13 cellular contexts compared by ENCODE assay signal in genomic region chr5:55437452-55437851, GRCh38.
DNase-seq lines count a peak whose midpoint lies in the region; ATAC-seq and TF ChIP-seq lines count a peak whose summit lies in the region.
"Had no signal": no experiment of that assay in that cellular context is flagged by ENCODE, and none has a peak within 500 bp of the region (broad histone marks: within the 10 kb centered on the region; RNA-seq: fewer than 3 reads in every experiment).

No MANE protein-coding gene starts in this region.

- H3K79me2 ChIP-seq in hepatocyte: peaks cover 3% of the 10 kb centered on the region

- CTCF ChIA-PET in HEK293 (lab: Yijun Ruan, JAX): interaction anchor here (1.0 kb wide), 1 partner anchor 254 kb away, joined by 3 read pairs; no protein-coding TSS in a partner anchor

- TF ChIP-seq CTCF in HEK293 (tag by site-specific recombination; IDR thresholded peaks at IDR 0.05) (no peak), hepatocyte (IDR thresholded peaks at IDR 0.05; ENCODE audit: poor library complexity) (no peak)

- H3K4me2 ChIP-seq in hepatocyte: peak overlapping the region; percentile 41

- H3K4me3 ChIP-seq in HEK293 (ENCODE audit: low read depth, low read length) (no peak overlapping the region), hepatocyte (no peak overlapping the region), skin epidermis (no peak overlapping the region)

- 63% methylated on average over 1 of the region's 1 CpG for WGBS in hepatocyte (ENCODE audit: low lambda C conversion rate, missing lambda C conversion rate)

- no peak for ATAC-seq in HG02759 (IDR thresholded peaks at IDR 0.05; ENCODE audit: unreplicated experiment)

- no peaks in the 10 kb centered on the region for H4K20me1 ChIP-seq in hepatocyte (ENCODE audit: insufficient read depth, poor library complexity, severe bottlenecking)

- no peaks in the 10 kb centered on the region for H3K27me3 ChIP-seq in hepatocyte

- H2AFZ ChIP-seq in hepatocyte: no peak overlapping the region

- H3K9me2 ChIP-seq in hepatocyte (replicated peaks; ENCODE audit: insufficient read depth): no peaks in the 10 kb centered on the region

- POLR2A ChIA-PET in HEK293 (lab: Yijun Ruan, JAX): no interaction called here

- H3K36me3 ChIP-seq in HEK293 (ENCODE audit: control insufficient read depth in 2 of 2, insufficient read depth in 1 of 2, low read length in 2 of 2) (peaks cover 0 to 5% of the 10 kb centered on the region in 2 experiments; a peak in 1 of 3 replicates), hepatocyte (replicated peaks; ENCODE audit: insufficient read depth, low read depth) (no peaks in the 10 kb centered on the region)

- DNase-seq in amniotic epithelial cell (ENCODE audit: low read depth) (peak; percentile 36), hepatocyte (ENCODE audit: low spot score) (no peak), NCI-H2107 treated with DMSO at 0.1 percent for 48 hours (lab: John Stamatoyannopoulos, UW; ENCODE audit: unreplicated experiment) (no peak), hypothalamus (lab: John Stamatoyannopoulos, UW) (no peak), islet precursor cell (no peak)
- DNase-seq: activated CD4-positive, alpha-beta T cell treated with anti-CD3 and anti-CD28 coated beads for 36 hours; activated naive CD4-positive, alpha-beta T cell; NCI-H1694; stimulated activated CD4-positive, alpha-beta T cell treated with anti-CD3 and anti-CD28 coated beads, Interleukin-15, amount 100 ng/mL, for 24 hours; stimulated activated naive CD8-positive, alpha-beta T cell treated with anti-CD3 and anti-CD28 coated beads, Interleukin-15, amount 100 ng/mL, for 72 hours had no signal

- peak overlapping the region; percentile 69 for H3K27ac ChIP-seq in HEK293 (ENCODE audit: extremely low read depth, low read depth, low read length)
- H3K27ac ChIP-seq in hepatocyte: peak overlapping the region; percentile 77
- H3K27ac ChIP-seq in skin epidermis: peak overlapping the region in 18 of 21 experiments; percentile 47 to 86 (median 72)

- peaks cover 8% of the 10 kb centered on the region for H3K4me1 ChIP-seq in HEK293 (ENCODE audit: control insufficient read depth, insufficient read depth, low read length)
- peaks cover 20% of the 10 kb centered on the region for H3K4me1 ChIP-seq in hepatocyte (ENCODE audit: insufficient read depth)

- no peaks in the 10 kb centered on the region for H3K9me3 ChIP-seq in HEK293 (ENCODE audit: control insufficient read depth, insufficient read depth, low read depth, low read length)
- H3K9me3 ChIP-seq in hepatocyte (ENCODE audit: low read depth): no peaks in the 10 kb centered on the region

TF ChIP-seq in HEK293, 187 proteins besides CTCF, POLR2A, EP300 and RAD21:
- TF ChIP-seq ZNF398 (tag by site-specific recombination; IDR thresholded peaks at IDR 0.05) (no peak), ZNF660 (tag by site-specific recombination; IDR thresholded peaks at IDR 0.05) (peak; percentile 82)
